Comparison of ENCODE assay signal across 20 cellular contexts in the genomic region with DNA sequence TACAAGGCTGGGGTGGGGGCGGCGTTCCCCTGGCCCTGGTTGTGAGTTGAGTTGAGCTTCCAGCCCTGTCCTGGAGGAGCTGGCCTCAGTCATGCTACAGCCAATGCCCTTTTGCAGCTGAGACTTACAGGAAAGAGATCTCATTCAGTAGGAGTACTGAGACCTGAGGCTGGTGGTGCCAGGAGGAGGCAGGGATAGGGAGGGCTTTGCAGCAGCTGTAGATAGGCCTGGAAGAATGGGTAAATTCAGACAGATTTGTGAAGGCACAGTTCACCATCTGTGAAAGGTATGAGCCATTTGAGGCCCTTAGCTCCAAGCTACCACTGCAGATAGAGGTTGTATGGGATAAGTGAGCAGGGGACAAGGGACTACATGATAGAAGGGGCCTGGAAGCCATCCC.
"Had no signal": no experiment of that assay in that cellular context is flagged by ENCODE, and none has a peak within 500 bp of the region (broad histone marks: within the 10 kb centered on the region; RNA-seq: fewer than 3 reads in every experiment).

No MANE protein-coding gene starts in this region.

- H3K27me3 Mint-ChIP-seq: activated CD4-positive, alpha-beta T cell treated with anti-CD3 and anti-CD28 coated beads, Interleukin-2, amount 10 ng/mL, durations not matched to agents 7 days and 5 days; central memory CD8-positive, alpha-beta T cell; naive thymus-derived CD4-positive, alpha-beta T cell; T-cell had no signal

- DNase-seq: activated CD4-positive, alpha-beta T cell treated with anti-CD3 and anti-CD28 coated beads, Interleukin-2, amount 10 ng/mL, durations not matched to agents 7 days and 5 days; activated CD4-positive, CD25-positive, alpha-beta regulatory T cell treated with anti-CD3 and anti-CD28 coated beads, Interleukin-2, amount 50 U/mL, for 72 hours; activated naive CD4-positive, alpha-beta T cell; activated T-cell treated with anti-CD3 and anti-CD28 coated beads, Interleukin-2, amount 50 U/mL, for 4 hours; brain microvascular endothelial cell; kidney; lower lobe of right lung; naive thymus-derived CD4-positive, alpha-beta T cell; stimulated activated CD4-positive, alpha-beta T cell treated with anti-CD3 and anti-CD28 coated beads, Interleukin-2, amount 100 ng/mL, for 48 hours; stimulated activated CD8-positive, alpha-beta memory T cell treated with anti-CD3 and anti-CD28 coated beads, Interleukin-4, amount 100 ng/mL, for 48 hours; stimulated activated naive CD8-positive, alpha-beta T cell treated with anti-CD3 and anti-CD28 coated beads, Interleukin-15, Interleukin-2, amounts not matched to agents 100 U/mL and 50 U/mL, for 24 hours; T-cell; WERI-Rb-1 had no signal

- H3K9me3 ChIP-seq: ascending aorta, lower lobe of right lung, prostate gland, tibial nerve had no signal

- H3K4me3 ChIP-seq: ascending aorta, coronary artery, lower lobe of right lung, prostate gland, tibial nerve had no signal

- H3K27ac ChIP-seq: ascending aorta, brain microvascular endothelial cell, coronary artery, lower lobe of right lung, prostate gland, tibial nerve, WERI-Rb-1 had no signal

- H3K27me3 ChIP-seq: ascending aorta, brain microvascular endothelial cell, tibial nerve had no signal

- H3K9me3 Mint-ChIP-seq: activated CD4-positive, alpha-beta T cell treated with anti-CD3 and anti-CD28 coated beads, Interleukin-2, amount 10 ng/mL, durations not matched to agents 7 days and 5 days; activated T-cell treated with anti-CD3 and anti-CD28 coated beads, Interleukin-2, amount 50 U/mL, for 4 hours; activated T-helper 2 cell treated with anti-CD3 and anti-CD28 coated beads, Interferon-gamma antibody, Interleukin-2, Interleukin-4, amounts not matched to agents 10 μg/mL and 5 μg/mL and 100 μg/mL, durations not matched to agents 14 hours and 24 hours and 36 hours; central memory CD8-positive, alpha-beta T cell; naive thymus-derived CD4-positive, alpha-beta T cell; T-cell had no signal

- H3K27ac Mint-ChIP-seq: activated CD4-positive, alpha-beta T cell treated with anti-CD3 and anti-CD28 coated beads, Interleukin-2, amount 10 ng/mL, durations not matched to agents 7 days and 5 days; activated T-helper 2 cell treated with anti-CD3 and anti-CD28 coated beads, Interferon-gamma antibody, Interleukin-2, Interleukin-4, amounts not matched to agents 10 μg/mL and 5 μg/mL and 100 μg/mL, durations not matched to agents 14 hours and 24 hours and 36 hours had no signal

- H3K36me3 ChIP-seq: WERI-Rb-1 had no signal

- H3K4me3 Mint-ChIP-seq: activated CD4-positive, alpha-beta T cell treated with anti-CD3 and anti-CD28 coated beads, Interleukin-2, amount 10 ng/mL, durations not matched to agents 7 days and 5 days; activated T-cell treated with anti-CD3 and anti-CD28 coated beads, Interleukin-2, amount 50 U/mL, for 4 hours; central memory CD8-positive, alpha-beta T cell; naive thymus-derived CD4-positive, alpha-beta T cell; T-cell had no signal

- ATAC-seq: activated T-cell treated with anti-CD3 and anti-CD28 coated beads, Interleukin-2, amount 50 U/mL, for 4 hours; left lobe of liver; lower lobe of right lung; naive thymus-derived CD4-positive, alpha-beta T cell; stimulated activated naive CD8-positive, alpha-beta T cell treated with anti-CD3 and anti-CD28 coated beads, Interleukin-15, Interleukin-2, amounts not matched to agents 100 U/mL and 50 U/mL, for 24 hours; T-cell had no signal
